Comparison of ENCODE assay signal across 1 cellular context in genomic region chr11:102810943-102811528, GRCh38.
TF ChIP-seq lines count a peak whose summit lies in the region.

No MANE protein-coding gene starts in this region.

TF ChIP-seq in HepG2, 621 proteins besides CTCF, POLR2A, EP300 and RAD21:
- TF ChIP-seq STAG1 (CRISPR knock-in tag; IDR thresholded peaks at IDR 0.05): peak; percentile 19; the same call in 1 of the 2 replicates
- TF ChIP-seq ZNF567 (CRISPR knock-in tag; IDR thresholded peaks at IDR 0.05; ENCODE audit: borderline replicate concordance): no peak
- TF ChIP-seq SMC3 (IDR thresholded peaks at IDR 0.05; ENCODE audit: low read length): peak; percentile 35; the same call in 1 of the 2 replicates
- no peak for TF ChIP-seq ESRRA (CRISPR knock-in tag; IDR thresholded peaks at IDR 0.05; ENCODE audit: low read depth)
- TF ChIP-seq DZIP1 (CRISPR knock-in tag; IDR thresholded peaks at IDR 0.05): no peak
